10 cellular contexts compared by ENCODE assay signal in the genomic region with DNA sequence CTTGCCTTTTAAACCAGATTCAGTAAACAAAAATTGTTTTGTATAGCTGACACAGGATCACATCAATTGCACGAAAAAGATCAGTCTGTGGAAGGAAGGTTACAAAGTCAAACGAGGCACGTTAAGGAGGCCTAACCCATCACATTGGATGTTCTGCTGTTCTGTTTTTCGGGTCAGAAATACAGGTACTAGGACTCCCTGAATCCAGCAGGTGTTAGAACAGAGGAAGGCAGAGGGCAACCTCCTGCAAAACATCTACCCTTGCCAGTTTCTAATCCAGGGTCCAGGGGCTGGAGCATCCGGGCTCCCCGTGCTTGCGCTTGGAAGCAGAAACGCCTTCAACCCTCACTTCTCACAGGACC.
DNase-seq lines count a peak whose midpoint lies in the region; ATAC-seq and TF ChIP-seq lines count a peak whose summit lies in the region.
"Had no signal": no experiment of that assay in that cellular context is flagged by ENCODE, and none has a peak within 500 bp of the region (broad histone marks: within the 10 kb centered on the region; RNA-seq: fewer than 3 reads in every experiment).

No MANE protein-coding gene starts in this region.

- WGBS in heart right ventricle, 2 donors = 17 to 19% methylated on average over 8 of the region's 8 CpGs

- ATAC-seq in heart right ventricle (no peak), left ventricle myocardium superior (no peak)

- DNase-seq in heart right ventricle (no peak), left ventricle myocardium superior (no peak), chondrocyte (ENCODE audit: low spot score) (no peak), uterus (no peak), germinal center (ENCODE audit: low spot score) (no peak)
- DNase-seq in activated CD4-positive, alpha-beta T cell treated with anti-CD3 and anti-CD28 coated beads for 1 hour = no peak
- DNase-seq in effector CD8-positive, alpha-beta T cell (lab: John Stamatoyannopoulos, UW) = no peak

- peaks cover 0 to 41% (median 26%) of the 10 kb centered on the region in 7 donors for H3K27me3 ChIP-seq in heart right ventricle
- no peaks in the 10 kb centered on the region for H3K27me3 ChIP-seq in muscle layer of colon (ENCODE audit: control insufficient read depth in 1 of 2, insufficient read depth in 2 of 2, low read length in 2 of 2)
- no peaks in the 10 kb centered on the region for H3K27me3 ChIP-seq in uterus

- no peaks in the 10 kb centered on the region for H3K36me3 ChIP-seq in heart right ventricle
- H3K36me3 ChIP-seq in muscle layer of colon (ENCODE audit: insufficient read depth, low read length) = no peaks in the 10 kb centered on the region
- H3K36me3 ChIP-seq in uterus = no peaks in the 10 kb centered on the region

- no peak overlapping the region for H3K27ac Mint-ChIP-seq in chondrocyte (ENCODE audit: unreplicated experiment)
- H3K27ac Mint-ChIP-seq: IgD-negative memory B cell; naive thymus-derived CD8-positive, alpha-beta T cell had no signal

- H3K9ac ChIP-seq in muscle layer of colon (ENCODE audit: low read length) = no peak overlapping the region

- peaks cover 3% of the 10 kb centered on the region for H3K36me3 Mint-ChIP-seq in chondrocyte (ENCODE audit: low read depth)
- H3K36me3 Mint-ChIP-seq: IgD-negative memory B cell had no signal

- H3K9me3 Mint-ChIP-seq in chondrocyte (ENCODE audit: low read depth) = peaks cover 12% of the 10 kb centered on the region

- H3K4me1 ChIP-seq in heart right ventricle = peaks cover 0 to 12% (median 5%) of the 10 kb centered on the region in 9 donors
- peaks cover 10% of the 10 kb centered on the region for H3K4me1 ChIP-seq in muscle layer of colon (ENCODE audit: insufficient read depth, low read length)
- no peaks in the 10 kb centered on the region for H3K4me1 ChIP-seq in uterus

- peaks cover 9% of the 10 kb centered on the region for H3K4me1 Mint-ChIP-seq in chondrocyte (ENCODE audit: low read depth)

- H3K4me3 Mint-ChIP-seq in chondrocyte (ENCODE audit: unreplicated experiment) = peak overlapping the region; percentile 91

- H3K4me3 ChIP-seq in heart right ventricle = peak overlapping the region in 6 of 10 donors; percentile 22 to 57 (median 44)
- peak overlapping the region; percentile 58 for H3K4me3 ChIP-seq in muscle layer of colon (ENCODE audit: low read depth in 1 of 2, low read length in 2 of 2)
- peak overlapping the region; percentile 29 to 47 for H3K4me3 ChIP-seq in uterus

- H3K9me3 ChIP-seq in heart right ventricle = peaks cover 0 to 18% (median 8%) of the 10 kb centered on the region in 11 donors
- no peaks in the 10 kb centered on the region for H3K9me3 ChIP-seq in muscle layer of colon (ENCODE audit: low read length)
- no peaks in the 10 kb centered on the region for H3K9me3 ChIP-seq in uterus

- no peak for TF ChIP-seq POLR2A in uterus (IDR thresholded peaks at IDR 0.05)

- no peak for TF ChIP-seq CTCF in heart right ventricle (IDR thresholded peaks at IDR 0.05)
- no peak for TF ChIP-seq CTCF in chondrocyte (IDR thresholded peaks at IDR 0.05)
- TF ChIP-seq CTCF in uterus (IDR thresholded peaks at IDR 0.05) = no peak

- intact Hi-C loops in heart right ventricle (cut with DNase I) (no loop called here), left ventricle myocardium superior (cut with micrococcal nuclease) (no loop called here), uterus (cut with DNase I; ENCODE audit: low total_unique reads) (no loop called here)

- peaks cover 2% of the 10 kb centered on the region for H3K27me3 Mint-ChIP-seq in chondrocyte (ENCODE audit: low read depth)

- H3K27ac ChIP-seq in heart right ventricle (no peak overlapping the region), muscle layer of colon (ENCODE audit: low read depth, low read length) (no peak overlapping the region), uterus (peak overlapping the region; percentile 50 to 79)

Comparison
In these comparisons a context has a peak if more than half of its experiments do, and no peak if none do; other contexts are left out.
1. H3K27ac ChIP-seq: peak in uterus (2 of 2); none in heart right ventricle (0 of 10) and muscle layer of colon (single experiment).
2. Peak in every context shown above with its lines, with median percentiles within 50 percentile points of each other: H3K4me3 ChIP-seq.